1 cellular context compared by ENCODE assay signal in genomic region chr2:20440001-20440560, GRCh38.
TF ChIP-seq lines count a peak whose summit lies in the region.

No MANE protein-coding gene starts in this region.

TF ChIP-seq in IMR-90, 13 proteins besides CTCF, POLR2A, EP300 and RAD21 (continued from another document):
- no peak for TF ChIP-seq MAFK (IDR thresholded peaks at IDR 0.05; ENCODE audit: low read depth, low read length)
- TF ChIP-seq ELK1 (IDR thresholded peaks at IDR 0.05; ENCODE audit: borderline replicate concordance, low read depth, low read length): no peak
- TF ChIP-seq FOS (IDR thresholded peaks at IDR 0.05; ENCODE audit: low read depth, low read length): no peak
- no peak for TF ChIP-seq CEBPB (IDR thresholded peaks at IDR 0.05; ENCODE audit: low read depth, low read length)
- no peak for TF ChIP-seq USF2 (IDR thresholded peaks at IDR 0.05; ENCODE audit: low read depth, low read length)
